8 cellular contexts compared by ENCODE assay signal in genomic region chr16:30052671-30053372, GRCh38.
DNase-seq lines count a peak whose midpoint lies in the region; ATAC-seq and TF ChIP-seq lines count a peak whose summit lies in the region.

No MANE protein-coding gene starts in this region.

- ATAC-seq in HG03060 (IDR thresholded peaks at IDR 0.05; ENCODE audit: low read depth, unreplicated experiment), result peak; percentile 71
- no peak for ATAC-seq in GM21367 (IDR thresholded peaks at IDR 0.05; ENCODE audit: unreplicated experiment)

- in situ Hi-C loops in T47D (cut with HindIII; ENCODE audit: low pct_unique_long_range_greater_than_20kb, low sequenced_read_pairs), result no loop called here

- H3K27ac ChIP-seq in VCaP (peak overlapping the region; percentile 33; the same call in 1 of the 2 replicates), skin epidermis (peak overlapping the region in 17 of 21 experiments; percentile 12 to 80 (median 63))

- no peak for TF ChIP-seq CTCF in GM10266 (IDR thresholded peaks at IDR 0.05; ENCODE audit: control insufficient read depth, insufficient read depth, low read depth, missing control alignments)
- no peak for TF ChIP-seq CTCF in VCaP (conservative IDR thresholded peaks at IDR 0.05)

- H3K4me3 ChIP-seq in skin epidermis, result peak overlapping the region; percentile 41 to 81 (median 66)

- DNase-seq in GM10266 (ENCODE audit: extremely low spot score), result peak; percentile 91
- DNase-seq in NCI-H2171 treated with DMSO at 0.1 percent for 48 hours (lab: John Stamatoyannopoulos, UW), result peak; percentile 86
- DNase-seq in T47D (ENCODE audit: low read depth in 1 of 2, low spot score in 1 of 2), result peak; percentile 91 to 98
- peak; percentile 94 for DNase-seq in iPS-NIHi7 (ENCODE audit: extremely low spot score)
